Comparison of ENCODE assay signal across 8 cellular contexts in the genomic region with DNA sequence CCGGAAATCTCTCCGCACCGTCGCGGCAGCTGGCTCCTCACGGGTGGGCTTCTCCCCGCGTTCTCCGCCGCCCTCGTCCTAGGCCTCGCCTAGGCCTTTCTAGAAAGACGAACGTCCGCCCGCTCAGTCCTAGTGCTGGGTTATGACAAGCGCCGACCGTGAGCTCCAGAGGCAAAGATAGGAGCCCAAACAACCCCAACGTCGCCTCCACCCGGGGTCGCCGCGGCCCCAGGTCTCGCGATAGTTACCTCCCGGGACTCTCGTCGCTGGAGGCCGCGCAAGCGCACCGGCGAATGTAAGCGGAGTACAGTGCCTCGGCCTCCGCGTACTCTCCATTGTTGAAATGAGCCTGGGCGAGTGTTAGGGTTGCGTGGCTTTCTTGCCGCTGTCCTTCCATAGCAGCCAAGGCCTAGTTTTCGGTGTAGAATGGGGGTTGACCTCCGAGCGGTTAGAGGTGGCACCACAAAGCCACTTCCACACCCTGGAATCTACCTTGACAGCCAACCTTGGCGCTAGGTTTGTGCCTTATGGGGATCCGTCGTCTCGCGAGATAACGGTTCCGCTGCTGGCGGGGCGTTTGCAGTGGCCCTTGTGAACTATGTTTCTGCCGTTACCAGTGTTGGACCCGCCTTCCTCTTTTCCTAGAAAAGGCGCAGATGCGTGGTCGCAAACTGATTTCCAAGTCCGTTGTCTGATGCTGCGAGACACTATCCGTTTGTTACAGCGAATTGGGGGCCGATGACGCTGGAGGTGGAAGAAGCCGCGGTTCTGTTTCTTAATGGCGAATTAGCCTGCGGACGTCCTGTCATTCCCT. TPM values are rescaled to one million over a fixed set of nuclear protein-coding genes. Genes with fewer than 3 reads are reported as not detected.
DNase-seq lines count a peak whose midpoint lies in the region; ATAC-seq and TF ChIP-seq lines count a peak whose summit lies in the region.

A gene (minus strand): TSS at position 526 of the 814 bp plus-strand sequence. CDS start 129 bp downstream, at position 397.

- CTCF ChIA-PET in AG04450 (lab: Charles Lee): no interaction called here

- TF ChIP-seq CTCF in AG04450 (IDR thresholded peaks at IDR 0.05; ENCODE audit: low read depth, low read length) (no peak; the same call in 1 of the 2 replicates), VCaP (conservative IDR thresholded peaks at IDR 0.05) (0 out of 2 replicates have a peak, but pooled peaks have one; percentile 7)

- H3K9ac ChIP-seq in iPS-20b (ENCODE audit: low read depth, low read length): peak within 1 kb of the TSS; percentile 98

- in situ Hi-C loops in T47D (cut with HindIII; ENCODE audit: low pct_unique_long_range_greater_than_20kb, low sequenced_read_pairs): no loop called here

- H3K9me3 ChIP-seq in AG04450 (ENCODE audit: control insufficient read depth, insufficient read depth, low read length) (no peaks in the 10 kb centered on the region), iPS-20b (ENCODE audit: insufficient read depth, low read depth, low read length) (no peaks in the 10 kb centered on the region)

- no peaks in the 10 kb centered on the region for H3K27me3 ChIP-seq in AG04450 (ENCODE audit: control insufficient read depth, insufficient read depth, low read length)
- no peaks in the 10 kb centered on the region for H3K27me3 ChIP-seq in iPS-20b (ENCODE audit: insufficient read depth, low read length)

- H3K27ac ChIP-seq in AG04450 (ENCODE audit: low read depth, low read length) (peak within 1 kb of the TSS; percentile 85), VCaP (peak within 1 kb of the TSS; percentile 96), iPS-20b (ENCODE audit: low read length) (peak within 1 kb of the TSS; percentile 93), skin epidermis (peak within 1 kb of the TSS; percentile 86 to 99 (median 97))

- POLR2A ChIA-PET in AG04450 (lab: Yijun Ruan, JAX): interaction anchor here (0.6 to 1.4 kb wide), 7 partner anchors 13 to 1341 kb away, joined by 3 to 5 read pairs (median 3); a partner anchor contains a TSS

- no peaks in the 10 kb centered on the region for H3K36me3 ChIP-seq in iPS-20b (ENCODE audit: insufficient read depth, low read depth, low read length)

- H3K4me3 ChIP-seq in AG04450 (ENCODE audit: low read depth, low read length): peak within 1 kb of the TSS; percentile 76
- peak within 1 kb of the TSS; percentile 91 for H3K4me3 ChIP-seq in iPS-20b (ENCODE audit: low read length)
- peak within 1 kb of the TSS; percentile 72 to 100 (median 84) for H3K4me3 ChIP-seq in skin epidermis

- DNase-seq in AG04450 (ENCODE audit: low read depth, low spot score): peak; percentile 89
- peak; percentile 83 for DNase-seq in NCI-H2196 treated with DMSO at 0.1 percent for 48 hours (lab: John Stamatoyannopoulos, UW; ENCODE audit: unreplicated experiment)
- peak; percentile 74 to 91 for DNase-seq in T47D (ENCODE audit: low read depth in 1 of 2, low spot score in 1 of 2)

- ATAC-seq in GM18907 (IDR thresholded peaks at IDR 0.05; ENCODE audit: unreplicated experiment) (peak; percentile 91), HG03139 (IDR thresholded peaks at IDR 0.05; ENCODE audit: unreplicated experiment) (peak; percentile 87)

- peaks cover 11% of the 10 kb centered on the region; the same call in 1 of the 2 replicates for H3K4me1 ChIP-seq in iPS-20b (ENCODE audit: insufficient read depth, low read length)

RNA-seq across cellular contexts. Expression of the gene that starts here (rescaled TPM):
- 5.3 and 6.6 TPM in 2 replicates for polyA plus RNA-seq in AG04450 (2011; rRNA removed)
- polyA minus RNA-seq in AG04450 (2011; rRNA and poly(A)+ RNA removed): 6.8 and 8.3 TPM in 2 replicates

Comparison
In these comparisons a context has a peak if more than half of its experiments do, and no peak if none do; other contexts are left out.
1. Peak in every context shown above with its lines: DNase-seq, ATAC-seq, H3K4me3 ChIP-seq and H3K27ac ChIP-seq.